Comparison of ENCODE assay signal across 1 cellular context in the genomic region with DNA sequence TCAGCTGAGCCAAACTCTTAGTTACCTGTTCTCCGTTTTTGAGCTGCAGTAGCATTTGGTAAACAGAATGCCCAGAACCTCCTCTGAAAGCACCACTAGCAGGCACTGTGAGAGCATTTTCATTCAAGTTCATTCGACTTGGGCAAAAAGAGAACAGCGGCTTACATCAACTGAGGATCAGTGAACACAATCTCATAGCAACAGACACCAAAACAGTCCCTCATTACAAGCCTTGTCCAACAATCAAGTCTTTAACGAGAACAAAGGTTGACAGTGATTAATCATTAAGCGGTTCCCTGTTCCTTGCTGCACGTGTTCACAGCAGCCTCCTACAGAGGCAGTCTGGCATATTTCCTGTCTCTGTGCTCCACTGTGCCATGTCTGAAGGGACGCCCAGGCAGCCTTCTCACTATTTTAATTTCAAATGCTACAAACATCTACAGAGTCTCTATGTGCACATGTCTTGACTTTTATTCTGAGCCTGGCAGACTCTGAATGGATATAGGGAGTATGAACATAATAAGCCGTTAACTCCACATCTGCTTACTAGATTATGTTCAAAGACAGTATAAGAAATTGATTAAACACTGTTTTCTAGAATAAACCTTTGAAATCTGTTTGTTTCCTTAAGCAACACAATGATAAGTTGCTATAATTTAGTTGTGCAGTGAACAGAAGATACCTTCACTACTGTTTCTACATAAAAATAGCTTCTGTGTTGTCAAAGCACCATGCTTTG.
A peak's percentile ranks its signal among the peaks of the same experiment; 100 is the strongest.
TF ChIP-seq lines count a peak whose summit lies in the region.

No MANE protein-coding gene starts in this region.

TF ChIP-seq in HepG2, 621 proteins besides CTCF, POLR2A, EP300 and RAD21 (continued from another document and continues in another):
- TF ChIP-seq, protein P1, sequence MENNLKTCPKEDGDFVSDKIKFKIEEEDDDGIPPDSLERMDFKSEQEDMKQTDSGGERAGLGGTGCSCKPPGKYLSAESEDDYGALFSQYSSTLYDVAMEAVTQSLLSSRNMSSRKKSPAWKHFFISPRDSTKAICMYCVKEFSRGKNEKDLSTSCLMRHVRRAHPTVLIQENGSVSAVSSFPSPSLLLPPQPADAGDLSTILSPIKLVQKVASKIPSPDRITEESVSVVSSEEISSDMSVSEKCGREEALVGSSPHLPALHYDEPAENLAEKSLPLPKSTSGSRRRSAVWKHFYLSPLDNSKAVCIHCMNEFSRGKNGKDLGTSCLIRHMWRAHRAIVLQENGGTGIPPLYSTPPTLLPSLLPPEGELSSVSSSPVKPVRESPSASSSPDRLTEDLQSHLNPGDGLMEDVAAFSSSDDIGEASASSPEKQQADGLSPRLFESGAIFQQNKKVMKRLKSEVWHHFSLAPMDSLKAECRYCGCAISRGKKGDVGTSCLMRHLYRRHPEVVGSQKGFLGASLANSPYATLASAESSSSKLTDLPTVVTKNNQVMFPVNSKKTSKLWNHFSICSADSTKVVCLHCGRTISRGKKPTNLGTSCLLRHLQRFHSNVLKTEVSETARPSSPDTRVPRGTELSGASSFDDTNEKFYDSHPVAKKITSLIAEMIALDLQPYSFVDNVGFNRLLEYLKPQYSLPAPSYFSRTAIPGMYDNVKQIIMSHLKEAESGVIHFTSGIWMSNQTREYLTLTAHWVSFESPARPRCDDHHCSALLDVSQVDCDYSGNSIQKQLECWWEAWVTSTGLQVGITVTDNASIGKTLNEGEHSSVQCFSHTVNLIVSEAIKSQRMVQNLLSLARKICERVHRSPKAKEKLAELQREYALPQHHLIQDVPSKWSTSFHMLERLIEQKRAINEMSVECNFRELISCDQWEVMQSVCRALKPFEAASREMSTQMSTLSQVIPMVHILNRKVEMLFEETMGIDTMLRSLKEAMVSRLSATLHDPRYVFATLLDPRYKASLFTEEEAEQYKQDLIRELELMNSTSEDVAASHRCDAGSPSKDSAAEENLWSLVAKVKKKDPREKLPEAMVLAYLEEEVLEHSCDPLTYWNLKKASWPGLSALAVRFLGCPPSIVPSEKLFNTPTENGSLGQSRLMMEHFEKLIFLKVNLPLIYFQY (CRISPR knock-in tag; IDR thresholded peaks at IDR 0.05; ENCODE audit: borderline replicate concordance), result no peak
- TF ChIP-seq CCAR2 (optimal IDR thresholded peaks at IDR 0.05; ENCODE audit: low read depth, low read length) (no peak), ZBTB21 (CRISPR knock-in tag; IDR thresholded peaks at IDR 0.05) (no peak), U2AF1 (optimal IDR thresholded peaks at IDR 0.05; ENCODE audit: low read depth, low read length) (no peak), ZNF672 (CRISPR knock-in tag; IDR thresholded peaks at IDR 0.05) (no peak), BCL6 (CRISPR knock-in tag; IDR thresholded peaks at IDR 0.05) (peak; percentile 81), GATAD1 (CRISPR knock-in tag; IDR thresholded peaks at IDR 0.05) (peak; percentile 53; the same call in 1 of the 2 replicates), ZNF552 (CRISPR knock-in tag; IDR thresholded peaks at IDR 0.05; ENCODE audit: borderline replicate concordance) (no peak), MEIS2 (CRISPR knock-in tag; IDR thresholded peaks at IDR 0.05) (peak; percentile 96), SP4 (CRISPR knock-in tag; IDR thresholded peaks at IDR 0.05) (no peak; the same call in 1 of the 2 replicates), HOXA3 (CRISPR knock-in tag; IDR thresholded peaks at IDR 0.05) (peak; percentile 85), HES4 (CRISPR knock-in tag; IDR thresholded peaks at IDR 0.05; ENCODE audit: borderline replicate concordance) (no peak), REXO4 (CRISPR knock-in tag; IDR thresholded peaks at IDR 0.05; ENCODE audit: borderline replicate concordance) (no peak), RBM39 (IDR thresholded peaks at IDR 0.05; ENCODE audit: low read depth, low read length, poor library complexity, severe bottlenecking) (no peak), NCOA2 (CRISPR knock-in tag; IDR thresholded peaks at IDR 0.05) (peak; percentile 90), NCOR1 (IDR thresholded peaks at IDR 0.05; ENCODE audit: borderline replicate concordance, low read length) (peak; percentile 91; the same call in 1 of the 2 replicates)
- TF ChIP-seq, protein P2, sequence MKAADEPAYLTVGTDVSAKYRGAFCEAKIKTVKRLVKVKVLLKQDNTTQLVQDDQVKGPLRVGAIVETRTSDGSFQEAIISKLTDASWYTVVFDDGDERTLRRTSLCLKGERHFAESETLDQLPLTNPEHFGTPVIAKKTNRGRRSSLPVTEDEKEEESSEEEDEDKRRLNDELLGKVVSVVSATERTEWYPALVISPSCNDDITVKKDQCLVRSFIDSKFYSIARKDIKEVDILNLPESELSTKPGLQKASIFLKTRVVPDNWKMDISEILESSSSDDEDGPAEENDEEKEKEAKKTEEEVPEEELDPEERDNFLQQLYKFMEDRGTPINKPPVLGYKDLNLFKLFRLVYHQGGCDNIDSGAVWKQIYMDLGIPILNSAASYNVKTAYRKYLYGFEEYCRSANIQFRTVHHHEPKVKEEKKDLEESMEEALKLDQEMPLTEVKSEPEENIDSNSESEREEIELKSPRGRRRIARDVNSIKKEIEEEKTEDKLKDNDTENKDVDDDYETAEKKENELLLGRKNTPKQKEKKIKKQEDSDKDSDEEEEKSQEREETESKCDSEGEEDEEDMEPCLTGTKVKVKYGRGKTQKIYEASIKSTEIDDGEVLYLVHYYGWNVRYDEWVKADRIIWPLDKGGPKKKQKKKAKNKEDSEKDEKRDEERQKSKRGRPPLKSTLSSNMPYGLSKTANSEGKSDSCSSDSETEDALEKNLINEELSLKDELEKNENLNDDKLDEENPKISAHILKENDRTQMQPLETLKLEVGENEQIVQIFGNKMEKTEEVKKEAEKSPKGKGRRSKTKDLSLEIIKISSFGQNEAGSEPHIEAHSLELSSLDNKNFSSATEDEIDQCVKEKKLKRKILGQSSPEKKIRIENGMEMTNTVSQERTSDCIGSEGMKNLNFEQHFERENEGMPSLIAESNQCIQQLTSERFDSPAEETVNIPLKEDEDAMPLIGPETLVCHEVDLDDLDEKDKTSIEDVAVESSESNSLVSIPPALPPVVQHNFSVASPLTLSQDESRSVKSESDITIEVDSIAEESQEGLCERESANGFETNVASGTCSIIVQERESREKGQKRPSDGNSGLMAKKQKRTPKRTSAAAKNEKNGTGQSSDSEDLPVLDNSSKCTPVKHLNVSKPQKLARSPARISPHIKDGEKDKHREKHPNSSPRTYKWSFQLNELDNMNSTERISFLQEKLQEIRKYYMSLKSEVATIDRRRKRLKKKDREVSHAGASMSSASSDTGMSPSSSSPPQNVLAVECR (CRISPR knock-in tag; IDR thresholded peaks at IDR 0.05; ENCODE audit: borderline replicate concordance), result peak; percentile 69; the same call in 1 of the 2 replicates
- TF ChIP-seq, protein P3, sequence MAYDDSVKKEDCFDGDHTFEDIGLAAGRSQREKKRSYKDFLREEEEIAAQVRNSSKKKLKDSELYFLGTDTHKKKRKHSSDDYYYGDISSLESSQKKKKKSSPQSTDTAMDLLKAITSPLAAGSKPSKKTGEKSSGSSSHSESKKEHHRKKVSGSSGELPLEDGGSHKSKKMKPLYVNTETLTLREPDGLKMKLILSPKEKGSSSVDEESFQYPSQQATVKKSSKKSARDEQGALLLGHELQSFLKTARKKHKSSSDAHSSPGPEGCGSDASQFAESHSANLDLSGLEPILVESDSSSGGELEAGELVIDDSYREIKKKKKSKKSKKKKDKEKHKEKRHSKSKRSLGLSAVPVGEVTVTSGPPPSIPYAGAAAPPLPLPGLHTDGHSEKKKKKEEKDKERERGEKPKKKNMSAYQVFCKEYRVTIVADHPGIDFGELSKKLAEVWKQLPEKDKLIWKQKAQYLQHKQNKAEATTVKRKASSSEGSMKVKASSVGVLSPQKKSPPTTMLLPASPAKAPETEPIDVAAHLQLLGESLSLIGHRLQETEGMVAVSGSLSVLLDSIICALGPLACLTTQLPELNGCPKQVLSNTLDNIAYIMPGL (CRISPR knock-in tag; IDR thresholded peaks at IDR 0.05; ENCODE audit: borderline replicate concordance in 1 of 2, low read depth in 1 of 2), result peak; percentile 53 to 67
- TF ChIP-seq, protein P4, sequence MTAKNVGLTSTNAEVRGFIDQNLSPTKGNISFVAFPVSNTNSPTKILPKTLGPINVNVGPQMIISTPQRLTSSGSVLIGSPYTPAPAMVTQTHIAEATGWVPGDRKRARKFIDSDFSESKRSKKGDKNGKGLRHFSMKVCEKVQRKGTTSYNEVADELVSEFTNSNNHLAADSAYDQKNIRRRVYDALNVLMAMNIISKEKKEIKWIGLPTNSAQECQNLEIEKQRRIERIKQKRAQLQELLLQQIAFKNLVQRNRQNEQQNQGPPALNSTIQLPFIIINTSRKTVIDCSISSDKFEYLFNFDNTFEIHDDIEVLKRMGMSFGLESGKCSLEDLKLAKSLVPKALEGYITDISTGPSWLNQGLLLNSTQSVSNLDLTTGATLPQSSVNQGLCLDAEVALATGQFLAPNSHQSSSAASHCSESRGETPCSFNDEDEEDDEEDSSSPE (CRISPR knock-in tag; IDR thresholded peaks at IDR 0.05), result no peak; the same call in 1 of the 2 replicates
- TF ChIP-seq, protein P5, sequence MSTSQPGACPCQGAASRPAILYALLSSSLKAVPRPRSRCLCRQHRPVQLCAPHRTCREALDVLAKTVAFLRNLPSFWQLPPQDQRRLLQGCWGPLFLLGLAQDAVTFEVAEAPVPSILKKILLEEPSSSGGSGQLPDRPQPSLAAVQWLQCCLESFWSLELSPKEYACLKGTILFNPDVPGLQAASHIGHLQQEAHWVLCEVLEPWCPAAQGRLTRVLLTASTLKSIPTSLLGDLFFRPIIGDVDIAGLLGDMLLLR (CRISPR knock-in tag; IDR thresholded peaks at IDR 0.05), result no peak
- TF ChIP-seq, protein P6, sequence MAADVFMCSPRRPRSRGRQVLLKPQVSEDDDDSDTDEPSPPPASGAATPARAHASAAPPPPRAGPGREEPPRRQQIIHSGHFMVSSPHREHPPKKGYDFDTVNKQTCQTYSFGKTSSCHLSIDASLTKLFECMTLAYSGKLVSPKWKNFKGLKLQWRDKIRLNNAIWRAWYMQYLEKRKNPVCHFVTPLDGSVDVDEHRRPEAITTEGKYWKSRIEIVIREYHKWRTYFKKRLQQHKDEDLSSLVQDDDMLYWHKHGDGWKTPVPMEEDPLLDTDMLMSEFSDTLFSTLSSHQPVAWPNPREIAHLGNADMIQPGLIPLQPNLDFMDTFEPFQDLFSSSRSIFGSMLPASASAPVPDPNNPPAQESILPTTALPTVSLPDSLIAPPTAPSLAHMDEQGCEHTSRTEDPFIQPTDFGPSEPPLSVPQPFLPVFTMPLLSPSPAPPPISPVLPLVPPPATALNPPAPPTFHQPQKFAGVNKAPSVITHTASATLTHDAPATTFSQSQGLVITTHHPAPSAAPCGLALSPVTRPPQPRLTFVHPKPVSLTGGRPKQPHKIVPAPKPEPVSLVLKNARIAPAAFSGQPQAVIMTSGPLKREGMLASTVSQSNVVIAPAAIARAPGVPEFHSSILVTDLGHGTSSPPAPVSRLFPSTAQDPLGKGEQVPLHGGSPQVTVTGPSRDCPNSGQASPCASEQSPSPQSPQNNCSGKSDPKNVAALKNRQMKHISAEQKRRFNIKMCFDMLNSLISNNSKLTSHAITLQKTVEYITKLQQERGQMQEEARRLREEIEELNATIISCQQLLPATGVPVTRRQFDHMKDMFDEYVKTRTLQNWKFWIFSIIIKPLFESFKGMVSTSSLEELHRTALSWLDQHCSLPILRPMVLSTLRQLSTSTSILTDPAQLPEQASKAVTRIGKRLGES (CRISPR knock-in tag; IDR thresholded peaks at IDR 0.05; ENCODE audit: borderline replicate concordance), result no peak
- TF ChIP-seq, protein P7, sequence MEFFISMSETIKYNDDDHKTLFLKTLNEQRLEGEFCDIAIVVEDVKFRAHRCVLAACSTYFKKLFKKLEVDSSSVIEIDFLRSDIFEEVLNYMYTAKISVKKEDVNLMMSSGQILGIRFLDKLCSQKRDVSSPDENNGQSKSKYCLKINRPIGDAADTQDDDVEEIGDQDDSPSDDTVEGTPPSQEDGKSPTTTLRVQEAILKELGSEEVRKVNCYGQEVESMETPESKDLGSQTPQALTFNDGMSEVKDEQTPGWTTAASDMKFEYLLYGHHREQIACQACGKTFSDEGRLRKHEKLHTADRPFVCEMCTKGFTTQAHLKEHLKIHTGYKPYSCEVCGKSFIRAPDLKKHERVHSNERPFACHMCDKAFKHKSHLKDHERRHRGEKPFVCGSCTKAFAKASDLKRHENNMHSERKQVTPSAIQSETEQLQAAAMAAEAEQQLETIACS (CRISPR knock-in tag; IDR thresholded peaks at IDR 0.05), result no peak
- TF ChIP-seq, protein P8, sequence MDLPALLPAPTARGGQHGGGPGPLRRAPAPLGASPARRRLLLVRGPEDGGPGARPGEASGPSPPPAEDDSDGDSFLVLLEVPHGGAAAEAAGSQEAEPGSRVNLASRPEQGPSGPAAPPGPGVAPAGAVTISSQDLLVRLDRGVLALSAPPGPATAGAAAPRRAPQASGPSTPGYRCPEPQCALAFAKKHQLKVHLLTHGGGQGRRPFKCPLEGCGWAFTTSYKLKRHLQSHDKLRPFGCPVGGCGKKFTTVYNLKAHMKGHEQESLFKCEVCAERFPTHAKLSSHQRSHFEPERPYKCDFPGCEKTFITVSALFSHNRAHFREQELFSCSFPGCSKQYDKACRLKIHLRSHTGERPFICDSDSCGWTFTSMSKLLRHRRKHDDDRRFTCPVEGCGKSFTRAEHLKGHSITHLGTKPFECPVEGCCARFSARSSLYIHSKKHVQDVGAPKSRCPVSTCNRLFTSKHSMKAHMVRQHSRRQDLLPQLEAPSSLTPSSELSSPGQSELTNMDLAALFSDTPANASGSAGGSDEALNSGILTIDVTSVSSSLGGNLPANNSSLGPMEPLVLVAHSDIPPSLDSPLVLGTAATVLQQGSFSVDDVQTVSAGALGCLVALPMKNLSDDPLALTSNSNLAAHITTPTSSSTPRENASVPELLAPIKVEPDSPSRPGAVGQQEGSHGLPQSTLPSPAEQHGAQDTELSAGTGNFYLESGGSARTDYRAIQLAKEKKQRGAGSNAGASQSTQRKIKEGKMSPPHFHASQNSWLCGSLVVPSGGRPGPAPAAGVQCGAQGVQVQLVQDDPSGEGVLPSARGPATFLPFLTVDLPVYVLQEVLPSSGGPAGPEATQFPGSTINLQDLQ (CRISPR knock-in tag; IDR thresholded peaks at IDR 0.05), result no peak
